ENCODE assay signal across 14 cellular contexts in the genomic region with DNA sequence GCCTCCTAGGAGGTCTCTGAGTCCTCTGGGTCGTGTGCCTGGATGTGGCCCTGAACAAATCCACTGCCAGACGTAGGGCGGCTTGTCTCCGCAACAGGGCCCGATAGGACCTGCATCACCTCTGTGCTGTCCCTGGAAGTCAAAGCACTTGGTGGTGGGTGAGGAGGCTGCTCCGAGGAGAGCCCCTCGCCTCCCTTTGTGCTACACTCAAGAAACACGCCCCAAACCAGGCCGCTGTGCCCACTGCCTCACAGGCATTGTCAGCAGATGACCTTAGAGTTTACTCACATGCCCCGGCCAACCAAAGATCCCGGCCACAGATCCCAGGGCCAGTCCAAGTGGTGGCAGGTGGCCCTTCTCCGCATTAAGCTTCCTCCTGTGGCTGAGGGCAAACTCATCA.
A peak's percentile ranks its signal among the peaks of the same experiment; 100 is the strongest.
DNase-seq lines count a peak whose midpoint lies in the region; ATAC-seq and TF ChIP-seq lines count a peak whose summit lies in the region.
"Had no signal": no experiment of that assay in that cellular context is flagged by ENCODE, and none has a peak within 500 bp of the region (broad histone marks: within the 10 kb centered on the region; RNA-seq: fewer than 3 reads in every experiment).

No MANE protein-coding gene starts in this region.

- intact Hi-C loops in esophagus squamous epithelium (cut with DNase I): no loop called here
- intact Hi-C loops in tibial artery (cut with DNase I; ENCODE audit: low total_unique reads): no loop called here

- H2AFZ ChIP-seq in osteoblast (ENCODE audit: low read length): no peak overlapping the region

- no peak overlapping the region for H3K4me3 ChIP-seq in esophagus squamous epithelium
- H3K4me3 ChIP-seq in osteoblast (ENCODE audit: insufficient read depth, low read length): no peak overlapping the region
- no peak overlapping the region for H3K4me3 ChIP-seq in tibial artery
- H3K4me3 ChIP-seq: ovary had no signal

- H3K9me3 ChIP-seq in esophagus squamous epithelium: no peaks in the 10 kb centered on the region
- H3K9me3 ChIP-seq in osteoblast (ENCODE audit: low read depth, low read length): no peaks in the 10 kb centered on the region
- no peaks in the 10 kb centered on the region for H3K9me3 ChIP-seq in tibial artery
- H3K9me3 ChIP-seq: ovary had no signal

- in situ Hi-C loops in GM13976 (cut with MboI; ENCODE audit: low sequenced_read_pairs, unreplicated experiment): no loop called here

- no peak for TF ChIP-seq CTCF in VCaP (conservative IDR thresholded peaks at IDR 0.05)
- no peak for TF ChIP-seq CTCF in esophagus squamous epithelium (IDR thresholded peaks at IDR 0.05)
- no peak for TF ChIP-seq CTCF in osteoblast (IDR thresholded peaks at IDR 0.05; ENCODE audit: extremely low read depth, low read depth, low read length)
- no peak for TF ChIP-seq CTCF in tibial artery (IDR thresholded peaks at IDR 0.05)
- TF ChIP-seq CTCF in GM13976 (IDR thresholded peaks at IDR 0.05; ENCODE audit: borderline replicate concordance, control extremely low read depth, extremely low read depth, insufficient read depth, missing control alignments): no peak

- no peaks in the 10 kb centered on the region for H3K79me2 ChIP-seq in osteoblast (ENCODE audit: insufficient read depth, low read length)

- DNase-seq in esophagus squamous epithelium (lab: John Stamatoyannopoulos, UW): no peak
- DNase-seq in osteoblast (ENCODE audit: insufficient read length, low spot score, missing footprints): peak; percentile 9
- no peak for DNase-seq in tibial artery
- no peak for DNase-seq in GM13976 (ENCODE audit: low spot score)
- no peak for DNase-seq in NCI-H446 (lab: John Stamatoyannopoulos, UW)
- no peak for DNase-seq in CD1c-positive myeloid dendritic cell (ENCODE audit: extremely low spot score)
- DNase-seq: activated naive CD4-positive, alpha-beta T cell treated with Interleukin-2 at 50 U/mL for 16 hours; CD8-positive, alpha-beta T cell; RPMI8226; stimulated activated CD4-positive, alpha-beta T cell treated with anti-CD3 and anti-CD28 coated beads, Interleukin-4, amount 100 ng/mL, for 24 hours; T-helper 9 cell had no signal

- peaks cover 34 to 56% (median 36%) of the 10 kb centered on the region in 3 donors for H3K4me1 ChIP-seq in esophagus squamous epithelium
- H3K4me1 ChIP-seq in osteoblast (ENCODE audit: insufficient read depth, low read length): peaks cover 32% of the 10 kb centered on the region
- peaks cover 0 to 62% (median 52%) of the 10 kb centered on the region in 4 donors for H3K4me1 ChIP-seq in tibial artery

- 86 to 89% methylated on average over 5 to 6 of the region's 12 CpGs for WGBS in esophagus squamous epithelium, 2 donors

- H3K27me3 ChIP-seq in esophagus squamous epithelium (peaks cover 0 to 16% (median 0%) of the 10 kb centered on the region in 4 donors), osteoblast (ENCODE audit: insufficient read depth, low read length) (no peaks in the 10 kb centered on the region), tibial artery (no peaks in the 10 kb centered on the region)
- H3K27me3 ChIP-seq: ovary had no signal

- no peak overlapping the region for H3K4me2 ChIP-seq in osteoblast (ENCODE audit: insufficient read depth, low read length)

- ATAC-seq in GM19023 (IDR thresholded peaks at IDR 0.05; ENCODE audit: unreplicated experiment): no peak
- ATAC-seq: CD8-positive, alpha-beta T cell had no signal

- no peaks in the 10 kb centered on the region for H4K20me1 ChIP-seq in osteoblast (ENCODE audit: insufficient read depth, low read length)

- H3K27ac ChIP-seq in VCaP (peak overlapping the region; percentile 98), esophagus squamous epithelium (peak overlapping the region; percentile 59 to 88 (median 84)), osteoblast (ENCODE audit: low read depth, low read length) (peak overlapping the region; percentile 78), tibial artery (peak overlapping the region; percentile 88 to 92)

- no peaks in the 10 kb centered on the region for H3K36me3 ChIP-seq in esophagus squamous epithelium
- peaks cover 6% of the 10 kb centered on the region for H3K36me3 ChIP-seq in osteoblast (ENCODE audit: insufficient read depth, low read length)
- no peaks in the 10 kb centered on the region for H3K36me3 ChIP-seq in tibial artery
- H3K36me3 ChIP-seq: ovary had no signal

- no peak for TF ChIP-seq POLR2A in esophagus squamous epithelium (IDR thresholded peaks at IDR 0.05)
